ENCODE assay signal across 19 cellular contexts in genomic region chr7:139827042-139827441, GRCh38. TPM values are rescaled to one million over a fixed set of nuclear protein-coding genes. Genes with fewer than 3 reads are reported as not detected.
DNase-seq lines count a peak whose midpoint lies in the region; ATAC-seq, FAIRE-seq and TF ChIP-seq lines count a peak whose summit lies in the region.
"Had no signal": no experiment of that assay in that cellular context is flagged by ENCODE, and none has a peak within 500 bp of the region (broad histone marks: within the 10 kb centered on the region; RNA-seq: fewer than 3 reads in every experiment).

No MANE protein-coding gene starts in this region.

- TF ChIP-seq CTCF in MCF 10A (IDR thresholded peaks at IDR 0.05; ENCODE audit: unreplicated experiment) (no peak), breast epithelium (IDR thresholded peaks at IDR 0.05) (no peak), Loucy (conservative IDR thresholded peaks at IDR 0.05; ENCODE audit: low read length) (peak; percentile 52), K562 (IDR thresholded peaks at IDR 0.05 in 2 of 3, conservative IDR thresholded peaks at IDR 0.05 in 1 of 3; ENCODE audit: insufficient read depth in 2 of 3, low read depth in 1 of 3, low read length in 3 of 3) (peak; percentile 28 to 41 (median 37); a peak in 3 of 6 replicates), GM20000 (IDR thresholded peaks at IDR 0.05; ENCODE audit: extremely low read depth, missing control alignments) (no peak)

- no peaks in the 10 kb centered on the region for H3K9me3 Mint-ChIP-seq in MCF 10A (ENCODE audit: unreplicated experiment)
- H3K9me3 Mint-ChIP-seq in stimulated activated memory B cell treated with anti-CD40 and anti-IgM and Interleukin-4, amounts not matched to agents 10 μg/mL and 1 μg/mL and 100 μg/mL, for 72 hours: no peaks in the 10 kb centered on the region
- H3K9me3 Mint-ChIP-seq: activated B cell treated with CpG ODN at 0.5 μM for 24 hours, neural crest cell had no signal

- BruUV-seq in MCF 10A (replicated peaks; lab: Mats Ljungman, UMichigan): no TSS peak
- BruUV-seq in K562 (replicated peaks; lab: Mats Ljungman, UMichigan): no TSS peak

- peak in 1 of 2 experiments; percentile 67; a peak in 2 of 4 replicates for TF ChIP-seq RAD21 in K562 (CRISPR knock-in tag; conservative IDR thresholded peaks at IDR 0.05 in 1 of 2, IDR thresholded peaks at IDR 0.05 in 1 of 2)

- no peak for TF ChIP-seq EP300 in K562 (IDR thresholded peaks at IDR 0.05; ENCODE audit: low read length)

- no peak for FAIRE-seq in K562 (lab: Jason Lieb, UNC)
- FAIRE-seq: G401.6 had no signal

- H4K20me1 ChIP-seq in Loucy (ENCODE audit: insufficient read depth, low read length, poor library complexity, severe bottlenecking) (no peaks in the 10 kb centered on the region), K562 (replicated peaks; ENCODE audit: control insufficient read depth, insufficient read depth, low read length) (no peaks in the 10 kb centered on the region)

- H3F3A ChIP-seq in Loucy (ENCODE audit: low read depth): no peaks in the 10 kb centered on the region

- H3K9me1 ChIP-seq in K562 (ENCODE audit: control insufficient read depth, insufficient read depth, low read length): no peaks in the 10 kb centered on the region

- TF ChIP-seq POLR2A in breast epithelium (IDR thresholded peaks at IDR 0.05) (no peak), K562 (conservative IDR thresholded peaks at IDR 0.05) (no peak)

- POLR2A ChIA-PET in MCF 10A (lab: Yijun Ruan, JAX): interaction anchor here (1.2 kb wide), 1 partner anchor 43 kb away, joined by 3 read pairs; no protein-coding TSS in a partner anchor
- POLR2A ChIA-PET in K562 (lab: Yijun Ruan, JAX): interaction anchor here (0.6 kb wide), 1 partner anchor 48 kb away, joined by 3 read pairs; no protein-coding TSS in a partner anchor

- CTCF ChIA-PET in MCF 10A (lab: Yijun Ruan, JAX): interaction anchor here (0.5 kb wide), 1 partner anchor 27 kb away, joined by 3 read pairs; no protein-coding TSS in a partner anchor
- CTCF ChIA-PET in K562 (lab: Yijun Ruan, JAX; ENCODE audit: low intra/inter-chr PET ratio): no interaction called here

- no peak overlapping the region for H3K27ac ChIP-seq in breast epithelium
- no peak overlapping the region for H3K27ac ChIP-seq in K562 (ENCODE audit: extremely low read depth, low read depth, low read length)
- H3K27ac ChIP-seq: adrenal gland, colonic mucosa, stomach had no signal

- H3K4me2 ChIP-seq in Loucy (ENCODE audit: low read depth, low read length, poor library complexity, severe bottlenecking) (no peak overlapping the region), K562 (ENCODE audit: insufficient read depth, low read length) (no peak overlapping the region)

- H3K4me1 ChIP-seq in breast epithelium (no peaks in the 10 kb centered on the region), Loucy (ENCODE audit: insufficient read depth, low read length, poor library complexity, severe bottlenecking) (peaks cover 30% of the 10 kb centered on the region), K562 (replicated peaks in 1 of 2; ENCODE audit: control insufficient read depth in 2 of 2, insufficient read depth in 2 of 2, low read length in 2 of 2) (peaks cover 4 to 22% of the 10 kb centered on the region in 2 experiments; a peak in 4 of 5 replicates)
- H3K4me1 ChIP-seq: adrenal gland, colonic mucosa had no signal

- intact Hi-C loops in MCF 10A (cut with micrococcal nuclease) (no loop called here), breast epithelium (cut with DNase I; ENCODE audit: low total_unique reads) (no loop called here), K562 (cut with micrococcal nuclease) (loop anchor here (1.0 kb wide), 1 partner anchor 181 kb away; no protein-coding TSS in a partner anchor)

- no peaks in the 10 kb centered on the region for H3K36me3 ChIP-seq in breast epithelium
- no peaks in the 10 kb centered on the region for H3K36me3 ChIP-seq in Loucy (ENCODE audit: insufficient read depth, low read length)
- H3K36me3 ChIP-seq in K562 (ENCODE audit: control insufficient read depth, insufficient read depth, low read length): no peaks in the 10 kb centered on the region
- H3K36me3 ChIP-seq: adrenal gland, colonic mucosa, stomach had no signal

- H3K27me3 ChIP-seq in breast epithelium (peaks cover 0 to 4% of the 10 kb centered on the region in 2 donors), Loucy (ENCODE audit: insufficient read depth, low read length, poor library complexity, severe bottlenecking) (no peaks in the 10 kb centered on the region), K562 (ENCODE audit: control insufficient read depth in 2 of 2, insufficient read depth in 2 of 2, low read length in 2 of 2) (peaks cover 37 to 47% of the 10 kb centered on the region in 2 experiments)
- H3K27me3 ChIP-seq: adrenal gland, colonic mucosa, stomach had no signal

- H3K9me3 ChIP-seq in breast epithelium: no peaks in the 10 kb centered on the region
- no peaks in the 10 kb centered on the region for H3K9me3 ChIP-seq in Loucy (ENCODE audit: insufficient read depth, low read depth, low read length)
- H3K9me3 ChIP-seq in K562 (replicated peaks; ENCODE audit: control insufficient read depth, insufficient read depth, low read depth, low read length): no peaks in the 10 kb centered on the region
- H3K9me3 ChIP-seq: adrenal gland, colonic mucosa, stomach had no signal

- H3K4me3 Mint-ChIP-seq in MCF 10A (ENCODE audit: unreplicated experiment): no peak overlapping the region
- H3K4me3 Mint-ChIP-seq in stimulated activated memory B cell treated with anti-CD40 and anti-IgM and Interleukin-4, amounts not matched to agents 10 μg/mL and 1 μg/mL and 100 μg/mL, for 72 hours: no peak overlapping the region
- H3K4me3 Mint-ChIP-seq: activated B cell treated with CpG ODN at 0.5 μM for 24 hours, CD14-positive monocyte, neural crest cell had no signal

- no peaks in the 10 kb centered on the region for H3K9me2 ChIP-seq in Loucy (replicated peaks; ENCODE audit: low read depth, low read length)

- H3K9ac ChIP-seq in Loucy (ENCODE audit: low read depth, low read length, poor library complexity, severe bottlenecking): no peak overlapping the region
- H3K9ac ChIP-seq in K562 (ENCODE audit: insufficient read depth in 1 of 2, low read depth in 2 of 2, low read length in 2 of 2): no peak overlapping the region

- DNase-seq in MCF 10A (ENCODE audit: unreplicated experiment) (peak; percentile 24), breast epithelium (ENCODE audit: low spot score in 2 of 2) (no peak), K562 (ENCODE audit: extremely low read depth in 1 of 4, low spot score in 3 of 4) (peak in 1 of 4 experiments; percentile 30), NCI-H1092 treated with DMSO at 0.1 percent for 48 hours (lab: John Stamatoyannopoulos, UW) (no peak), GM20000 (ENCODE audit: low spot score) (no peak), NOMO-1 (lab: John Stamatoyannopoulos, UW; ENCODE audit: unreplicated experiment in 2 of 2) (no peak)
- DNase-seq: activated B cell treated with CpG ODN at 0.5 μM for 24 hours; activated T-cell treated with anti-CD3 and anti-CD28 coated beads, Interleukin-2, amount 50 U/mL, for 1 hour; adrenal gland; colonic mucosa; hippocampal formation; NCI-H82; stomach had no signal

- in situ Hi-C loops in K562 (cut with MboI): no loop called here

- peak; percentile 25; the same call in 1 of the 3 replicates for ATAC-seq in K562
- no peak for ATAC-seq in stimulated activated memory B cell treated with anti-CD40 and anti-IgM and Interleukin-4, amounts not matched to agents 10 μg/mL and 1 μg/mL and 100 μg/mL, for 72 hours
- ATAC-seq: esophagus mucosa had no signal

- no peaks in the 10 kb centered on the region for H3K79me2 ChIP-seq in Loucy (ENCODE audit: insufficient read depth, low read length)
- H3K79me2 ChIP-seq in K562 (ENCODE audit: control insufficient read depth, insufficient read depth, low read length): no peaks in the 10 kb centered on the region

- no peak overlapping the region for H2AFZ ChIP-seq in Loucy (ENCODE audit: low read length)
- H2AFZ ChIP-seq in K562 (ENCODE audit: low read depth, low read length): no peak overlapping the region

- H3K36me3 Mint-ChIP-seq in MCF 10A (ENCODE audit: insufficient read depth, unreplicated experiment): no peaks in the 10 kb centered on the region
- H3K36me3 Mint-ChIP-seq in stimulated activated memory B cell treated with anti-CD40 and anti-IgM and Interleukin-4, amounts not matched to agents 10 μg/mL and 1 μg/mL and 100 μg/mL, for 72 hours: peaks cover 2% of the 10 kb centered on the region

- H3K4me3 ChIP-seq in breast epithelium (no peak overlapping the region), Loucy (ENCODE audit: low read length, poor library complexity, severe bottlenecking) (no peak overlapping the region), K562 (no peak overlapping the region)
- H3K4me3 ChIP-seq: adrenal gland, colonic mucosa, stomach had no signal

- no peak overlapping the region for H3K27ac Mint-ChIP-seq in MCF 10A (ENCODE audit: low read depth, unreplicated experiment)
- H3K27ac Mint-ChIP-seq in stimulated activated memory B cell treated with anti-CD40 and anti-IgM and Interleukin-4, amounts not matched to agents 10 μg/mL and 1 μg/mL and 100 μg/mL, for 72 hours: peak overlapping the region; percentile 41
- H3K27ac Mint-ChIP-seq: activated B cell treated with CpG ODN at 0.5 μM for 24 hours had no signal

- H3K27me3 Mint-ChIP-seq in MCF 10A (ENCODE audit: insufficient read depth, unreplicated experiment): peaks cover 21% of the 10 kb centered on the region
- no peaks in the 10 kb centered on the region for H3K27me3 Mint-ChIP-seq in stimulated activated memory B cell treated with anti-CD40 and anti-IgM and Interleukin-4, amounts not matched to agents 10 μg/mL and 1 μg/mL and 100 μg/mL, for 72 hours
- H3K27me3 Mint-ChIP-seq: activated B cell treated with CpG ODN at 0.5 μM for 24 hours had no signal

- peaks cover 5% of the 10 kb centered on the region for H3K4me1 Mint-ChIP-seq in MCF 10A (ENCODE audit: insufficient read depth, unreplicated experiment)
- peaks cover 48% of the 10 kb centered on the region for H3K4me1 Mint-ChIP-seq in stimulated activated memory B cell treated with anti-CD40 and anti-IgM and Interleukin-4, amounts not matched to agents 10 μg/mL and 1 μg/mL and 100 μg/mL, for 72 hours

RNA-seq across cellular contexts. Expression of gene TBXAS1, which starts 2.0 kb away (rescaled TPM):
- 1.5 and 4.4 TPM in 2 replicates for total RNA-seq in MCF 10A (2022)
- total RNA-seq in breast epithelium: 10 to 100 TPM; 17.7 to 59.8 (median 17.9) TPM
- 6.1 and 7.4 TPM in 2 replicates for total RNA-seq in K562 (2011; cell fraction: chromatin; rRNA removed; ENCODE audit: low replicate concordance)
- total RNA-seq in K562 (2011; cell fraction: nucleolus; rRNA removed): 3.2 and 6.0 TPM in 2 replicates
- total RNA-seq in K562 (2011; cell fraction: nucleoplasm; rRNA removed): 4.2 and 10.6 TPM in 2 replicates
- 1.5 and 1.7 TPM in 2 replicates for total RNA-seq in K562 (2014; rRNA removed)
- total RNA-seq in K562 (2014; rRNA removed; fragmentation: Illumina TruSeq; extraction: Trizol): 1.3 and 2.5 TPM in 2 replicates
- total RNA-seq in K562 (2015; rRNA removed; fragmentation: Illumina TruSeq; extraction: Trizol): 2.6 and 2.9 TPM in 2 replicates
- 1.9 and 2.7 TPM in 2 replicates for total RNA-seq in K562 (2021)
- 6.8 and 8.3 TPM in 2 replicates for polyA plus RNA-seq in K562 (2011; rRNA removed)
- 3.7 and 8.3 TPM in 2 replicates for polyA plus RNA-seq in K562 (2011; cell fraction: cytosol; rRNA removed)
- 10.0 and 17.3 TPM in 2 replicates for polyA plus RNA-seq in K562 (2011; cell fraction: nucleus; rRNA removed)
- 2.7 and 4.5 TPM in 2 replicates for polyA plus RNA-seq in K562 (2012)
- 2.0 and 2.2 TPM in 2 replicates for polyA plus RNA-seq in K562 (2014; fragmentation: Illumina TruSeq; extraction: Trizol)
- 1 to 10 TPM; 1.1 to 1.2 TPM for polyA plus RNA-seq in K562 (2014; fragmentation: Nextera tagmentation; extraction: Ambion mirVana)
- 2.4 and 3.7 TPM in 2 replicates for polyA plus RNA-seq in K562 (2014; rRNA removed)
- polyA minus RNA-seq in K562 (2011; rRNA and poly(A)+ RNA removed): 3.8 and 6.3 TPM in 2 replicates
- 1.6 and 3.1 TPM in 2 replicates for polyA minus RNA-seq in K562 (2011; cell fraction: cytosol; rRNA and poly(A)+ RNA removed)
- polyA minus RNA-seq in K562 (2011; cell fraction: nucleus; rRNA and poly(A)+ RNA removed): 4.4 and 4.6 TPM in 2 replicates

RNA-seq across cellular contexts. Expression of gene HIPK2, which starts 49.2 kb away (rescaled TPM):
- 64.3 and 93.9 TPM in 2 replicates for total RNA-seq in MCF 10A (2022)
- total RNA-seq in breast epithelium: 10 to 100 TPM; 26.4 to 31.8 (median 31.1) TPM
- 51.9 and 59.2 TPM in 2 replicates for total RNA-seq in K562 (2011; cell fraction: chromatin; rRNA removed; ENCODE audit: low replicate concordance)
- total RNA-seq in K562 (2011; cell fraction: nucleolus; rRNA removed): 15.1 and 17.3 TPM in 2 replicates
- 16.6 and 21.8 TPM in 2 replicates for total RNA-seq in K562 (2011; cell fraction: nucleoplasm; rRNA removed)
- 3.8 and 5.7 TPM in 2 replicates for total RNA-seq in K562 (2014; rRNA removed)
- total RNA-seq in K562 (2014; rRNA removed; fragmentation: Illumina TruSeq; extraction: Trizol): 5.4 and 5.5 TPM in 2 replicates
- 3.9 and 4.4 TPM in 2 replicates for total RNA-seq in K562 (2015; rRNA removed; fragmentation: Illumina TruSeq; extraction: Trizol)
- 17.5 and 19.8 TPM in 2 replicates for total RNA-seq in K562 (2021)
- 8.8 and 10.0 TPM in 2 replicates for polyA plus RNA-seq in K562 (2011; rRNA removed)
- 6.5 and 10.7 TPM in 2 replicates for polyA plus RNA-seq in K562 (2011; cell fraction: cytosol; rRNA removed)
- polyA plus RNA-seq in K562 (2011; cell fraction: nucleus; rRNA removed): 15.6 and 30.0 TPM in 2 replicates
- 4.7 and 7.4 TPM in 2 replicates for polyA plus RNA-seq in K562 (2012)
- 9.9 and 10.1 TPM in 2 replicates for polyA plus RNA-seq in K562 (2014; fragmentation: Illumina TruSeq; extraction: Trizol)
- 1 to 10 TPM in 1 of 2 experiments, under 1 TPM in 1; 0.69 to 1.6 TPM for polyA plus RNA-seq in K562 (2014; fragmentation: Nextera tagmentation; extraction: Ambion mirVana)
- polyA plus RNA-seq in K562 (2014; rRNA removed): 5.1 and 5.5 TPM in 2 replicates
- 31.9 and 34.7 TPM in 2 replicates for polyA minus RNA-seq in K562 (2011; rRNA and poly(A)+ RNA removed)
- polyA minus RNA-seq in K562 (2011; cell fraction: cytosol; rRNA and poly(A)+ RNA removed): 25.2 and 25.9 TPM in 2 replicates
- polyA minus RNA-seq in K562 (2011; cell fraction: nucleus; rRNA and poly(A)+ RNA removed): 17.0 and 17.8 TPM in 2 replicates

Comparison
In these comparisons a context has a peak if more than half of its experiments do, and no peak if none do; other contexts are left out.
1. CTCF ChIP-seq: peak in Loucy (single experiment) and K562 (3 of 3); none in MCF 10A (single experiment), breast epithelium (0 of 3) and GM20000 (single experiment).